Comparison of ENCODE assay signal across 28 cellular contexts in genomic region chr12:96228566-96229248, GRCh38. TPM values are rescaled to one million over a fixed set of nuclear protein-coding genes. Genes with fewer than 3 reads are reported as not detected.
DNase-seq lines count a peak whose midpoint lies in the region; ATAC-seq, FAIRE-seq and TF ChIP-seq lines count a peak whose summit lies in the region.
"Had no signal": no experiment of that assay in that cellular context is flagged by ENCODE, and none has a peak within 500 bp of the region (broad histone marks: within the 10 kb centered on the region; RNA-seq: fewer than 3 reads in every experiment).

No MANE protein-coding gene starts in this region.

- H3K36me3 ChIP-seq in ACC112 (ENCODE audit: insufficient read depth, low read length) (peaks cover 26% of the 10 kb centered on the region), keratinocyte (ENCODE audit: control insufficient read depth in 2 of 2, extremely low read depth in 1 of 2, insufficient read depth in 2 of 2, low read length in 2 of 2) (peaks cover 19 to 47% of the 10 kb centered on the region in 2 experiments), psoas muscle (ENCODE audit: insufficient read depth in 1 of 2, low read depth in 1 of 2) (no peaks in the 10 kb centered on the region)
- H3K36me3 ChIP-seq: Peyer's patch, tibial nerve, WERI-Rb-1 had no signal

- no peaks in the 10 kb centered on the region for H4K20me1 ChIP-seq in keratinocyte (ENCODE audit: control insufficient read depth, extremely low read depth, insufficient read depth, low read length)

- dilution Hi-C loops in keratinocyte (cut with MboI; ENCODE audit: extremely low pct_ligation_motif_present, low sequenced_read_pairs), result no loop called here

- intact Hi-C loops in psoas muscle (cut with DNase I), result no loop called here

- no peak overlapping the region for H2AFZ ChIP-seq in ACC112 (ENCODE audit: low read length, unreplicated experiment)
- no peak overlapping the region for H2AFZ ChIP-seq in keratinocyte (ENCODE audit: control insufficient read depth, low read length)

- peak overlapping the region; percentile 1 for H3K4me2 ChIP-seq in keratinocyte (ENCODE audit: control insufficient read depth, extremely low read depth, insufficient read depth, low read depth, low read length)

- H3K4me1 ChIP-seq in ACC112 (ENCODE audit: control insufficient read depth, insufficient read depth, low read length, unreplicated experiment), result peaks cover 11% of the 10 kb centered on the region
- peaks cover 24% of the 10 kb centered on the region for H3K4me1 ChIP-seq in keratinocyte (ENCODE audit: control insufficient read depth, extremely low read depth, insufficient read depth, low read length)
- no peaks in the 10 kb centered on the region for H3K4me1 ChIP-seq in psoas muscle
- H3K4me1 ChIP-seq: Peyer's patch had no signal

- no peak for TF ChIP-seq CTCF in keratinocyte (optimal IDR thresholded peaks at IDR 0.05 in 1 of 3, IDR thresholded peaks at IDR 0.05 in 1 of 3, conservative IDR thresholded peaks at IDR 0.05 in 1 of 3; ENCODE audit: extremely low read depth in 1 of 3, insufficient read depth in 2 of 3, low read length in 3 of 3)
- TF ChIP-seq CTCF in psoas muscle (IDR thresholded peaks at IDR 0.05), result no peak

- in situ Hi-C loops in G401 (cut with HindIII; ENCODE audit: low sequenced_read_pairs), result no loop called here

- H3K27ac ChIP-seq in ACC112 (ENCODE audit: low read depth, low read length) (peak overlapping the region; percentile 56), keratinocyte (ENCODE audit: control insufficient read depth, insufficient read depth, low read length) (peak overlapping the region; percentile 50), psoas muscle (no peak overlapping the region)
- H3K27ac ChIP-seq: adrenal gland, Peyer's patch, tibial nerve, WERI-Rb-1 had no signal

- ATAC-seq in HG03469 (IDR thresholded peaks at IDR 0.05; ENCODE audit: unreplicated experiment) (no peak), psoas muscle (no peak), HG03097 (IDR thresholded peaks at IDR 0.05; ENCODE audit: low FRiP score, unreplicated experiment) (no peak)
- ATAC-seq: heart left ventricle had no signal

- H3K79me2 ChIP-seq in ACC112 (ENCODE audit: control insufficient read depth, insufficient read depth, low read length, unreplicated experiment) (peaks cover 87% of the 10 kb centered on the region), keratinocyte (ENCODE audit: control insufficient read depth, insufficient read depth, low read length) (peaks cover 77% of the 10 kb centered on the region)

- DNase-seq in G401 (ENCODE audit: low spot score) (peak; percentile 78), cerebellar cortex (ENCODE audit: low spot score) (peak; percentile 76), keratinocyte (ENCODE audit: low read depth, low spot score) (no peak), psoas muscle (no peak)
- DNase-seq: activated CD4-positive, alpha-beta T cell treated with anti-CD3 and anti-CD28 coated beads for 4 hours; activated CD8-positive, alpha-beta memory T cell treated with anti-CD3 and anti-CD28 coated beads for 24 hours; activated gamma-delta T cell treated with Interleukin-2 at 50 U/mL for 16 hours; activated T-cell treated with anti-CD3 and anti-CD28 coated beads, Interleukin-2, amount 50 U/mL, for 1 hour; DMS153; H9; heart left ventricle; islet precursor cell; naive B cell; NCI-H1048; NCI-H187 treated with DMSO at 0.1 percent for 48 hours; NCI-H2171; NCI-H82; Peyer's patch; stimulated activated CD4-positive, alpha-beta T cell treated with anti-CD3 and anti-CD28 coated beads, Interleukin-4, amount 100 ng/mL, for 24 hours; WERI-Rb-1 had no signal

- H3K9me3 ChIP-seq in keratinocyte (ENCODE audit: control insufficient read depth, low read depth, low read length) (no peaks in the 10 kb centered on the region), psoas muscle (no peaks in the 10 kb centered on the region)
- H3K9me3 ChIP-seq: adrenal gland, heart left ventricle, Peyer's patch, tibial nerve had no signal

- H3K4me3 ChIP-seq in ACC112 (ENCODE audit: low read depth, low read length), result no peak overlapping the region
- H3K4me3 ChIP-seq in keratinocyte (ENCODE audit: control insufficient read depth in 2 of 3, extremely low read depth in 1 of 3, insufficient read depth in 2 of 3, low read depth in 1 of 3, low read length in 3 of 3), result no peak overlapping the region
- H3K4me3 ChIP-seq in psoas muscle, result no peak overlapping the region
- H3K4me3 ChIP-seq: adrenal gland, dorsolateral prefrontal cortex, heart left ventricle, Peyer's patch, tibial nerve had no signal

- peaks cover 1% of the 10 kb centered on the region for H3K9me1 ChIP-seq in keratinocyte (ENCODE audit: control insufficient read depth, extremely low read depth, insufficient read depth, low read length)

- no peak overlapping the region for H3K9ac ChIP-seq in keratinocyte (ENCODE audit: control insufficient read depth, extremely low read depth, insufficient read depth, low read length)

- FAIRE-seq in keratinocyte (lab: Jason Lieb, UNC), result no peak
- FAIRE-seq: endometrium, GM12892 had no signal

- 74 to 77% (median 76%) methylated on average over 12 of the region's 12 CpGs for WGBS in psoas muscle, 3 donors

- H3K27me3 ChIP-seq in ACC112 (ENCODE audit: insufficient read depth, low read length), result no peaks in the 10 kb centered on the region
- no peaks in the 10 kb centered on the region for H3K27me3 ChIP-seq in keratinocyte (ENCODE audit: control insufficient read depth, extremely low read depth, insufficient read depth, low read length)
- no peaks in the 10 kb centered on the region for H3K27me3 ChIP-seq in psoas muscle (ENCODE audit: insufficient read depth in 3 of 3, low read length in 2 of 3)
- H3K27me3 ChIP-seq: adrenal gland, dorsolateral prefrontal cortex, heart left ventricle, Peyer's patch, tibial nerve had no signal

RNA-seq across cellular contexts. Expression of gene ELK3, which starts 34.5 kb away (rescaled TPM):
- 7.3 and 12.4 TPM in 2 replicates for total RNA-seq in G401 (2014; rRNA removed; shearing (Covaris generic))
- polyA plus RNA-seq in keratinocyte (14.4 to 47.6 TPM (median 28.2 TPM) in 3 replicates), psoas muscle (10 to 100 TPM in 1 of 3 donors, 1 to 10 TPM in 2; 3.7 to 13.9 (median 4.8) TPM)
- 89.5 TPM for polyA plus RNA-seq in keratinocyte (2011; ENCODE audit: low read depth)
- polyA plus RNA-seq in keratinocyte (2011; cell fraction: cytosol; rRNA removed), result 26.6 and 31.6 TPM in 2 replicates
- 24.7 and 26.1 TPM in 2 replicates for polyA plus RNA-seq in keratinocyte (2011; cell fraction: nucleus; rRNA removed)
- polyA plus RNA-seq in keratinocyte (2012; ENCODE audit: low replicate concordance), result 21.3 and 54.2 TPM in 2 replicates
- 24.4 to 89.6 TPM (median 26.2 TPM) in 3 replicates for polyA minus RNA-seq in keratinocyte
- 32.6 TPM for polyA minus RNA-seq in keratinocyte (2011; cell fraction: cytosol; rRNA and poly(A)+ RNA removed)
- 14.0 and 17.8 TPM in 2 replicates for polyA minus RNA-seq in keratinocyte (2011; cell fraction: nucleus; rRNA and poly(A)+ RNA removed)
- 10 to 100 TPM in 2 of 4 donors, 1 to 10 TPM in 2; 7.8 to 12.6 (median 10.0) TPM for total RNA-seq in psoas muscle

Comparison
In these comparisons a context has a peak if more than half of its experiments do, and no peak if none do; other contexts are left out.
1. DNase-seq: peak in G401 (single experiment) and cerebellar cortex (single experiment); none in keratinocyte (single experiment) and psoas muscle (0 of 2).